17 cellular contexts compared by ENCODE assay signal in genomic region chr2:20108655-20109396, GRCh38. TPM values are rescaled to one million over a fixed set of nuclear protein-coding genes. Genes with fewer than 3 reads are reported as not detected.
DNase-seq lines count a peak whose midpoint lies in the region; ATAC-seq, FAIRE-seq and TF ChIP-seq lines count a peak whose summit lies in the region.
"Had no signal": no experiment of that assay in that cellular context is flagged by ENCODE, and none has a peak within 500 bp of the region (broad histone marks: within the 10 kb centered on the region; RNA-seq: fewer than 3 reads in every experiment).

No MANE protein-coding gene starts in this region.

- no peaks in the 10 kb centered on the region for H3K36me3 ChIP-seq in adipocyte (ENCODE audit: control insufficient read depth, insufficient read depth, low read length, severe bottlenecking)
- H3K36me3 ChIP-seq: esophagus muscularis mucosa, spleen had no signal

- H3K9me3 ChIP-seq in A549 (0 out of 3 replicates have a peak, but pooled peaks cover 3% of the 10 kb centered on the region), adipocyte (ENCODE audit: control insufficient read depth, low read length) (peaks cover 6% of the 10 kb centered on the region)

- FAIRE-seq in A549 (lab: Jason Lieb, UNC): no peak
- FAIRE-seq: colon had no signal

- TF ChIP-seq CTCF in A549 (IDR thresholded peaks at IDR 0.05): no peak

- 36% methylated on average over 5 of the region's 5 CpGs for WGBS in A549 (ENCODE audit: missing lambda C conversion rate)

- H3K27ac ChIP-seq in A549: peak overlapping the region; percentile 57 to 79
- H3K27ac ChIP-seq: esophagus muscularis mucosa, spleen had no signal

- no peak for TF ChIP-seq EP300 in A549 (IDR thresholded peaks at IDR 0.05)

- no peak overlapping the region for H3K4me3 ChIP-seq in A549
- no peak overlapping the region for H3K4me3 ChIP-seq in adipocyte (ENCODE audit: low read length)
- H3K4me3 ChIP-seq: esophagus muscularis mucosa, spleen had no signal

- H3K4me2 ChIP-seq in A549: peak overlapping the region; percentile 64

- no peak overlapping the region for H3K9ac ChIP-seq in adipocyte (ENCODE audit: low read length)

- H3K4me3 Mint-ChIP-seq in stimulated activated naive B cell treated with anti-CD40 and anti-IgM and Interleukin-4, amounts not matched to agents 10 μg/mL and 1 μg/mL and 100 μg/mL, for 72 hours: no peak overlapping the region
- H3K4me3 Mint-ChIP-seq: activated naive CD8-positive, alpha-beta T cell treated with anti-CD3 and anti-CD28 coated beads for 36 hours; mesothelial cell of epicardium had no signal

- TF ChIP-seq RAD21 in A549 (conservative IDR thresholded peaks at IDR 0.05 in 1 of 2, IDR thresholded peaks at IDR 0.05 in 1 of 2): no peak

- H3K27me3 Mint-ChIP-seq in stimulated activated naive B cell treated with anti-CD40 and anti-IgM and Interleukin-4, amounts not matched to agents 10 μg/mL and 1 μg/mL and 100 μg/mL, for 72 hours: peaks cover 30 to 45% of the 10 kb centered on the region in 2 donors

- peaks cover 0 to 2% of the 10 kb centered on the region in 2 donors for H3K36me3 Mint-ChIP-seq in stimulated activated naive B cell treated with anti-CD40 and anti-IgM and Interleukin-4, amounts not matched to agents 10 μg/mL and 1 μg/mL and 100 μg/mL, for 72 hours
- H3K36me3 Mint-ChIP-seq: activated naive CD8-positive, alpha-beta T cell treated with anti-CD3 and anti-CD28 coated beads for 36 hours; mesothelial cell of epicardium had no signal

- H3K27me3 ChIP-seq in adipocyte (replicated peaks; ENCODE audit: control insufficient read depth, insufficient read depth, low read length): peaks cover 6% of the 10 kb centered on the region

- CTCF ChIA-PET in A549 (lab: Yijun Ruan, JAX): interaction anchor here (0.6 to 12.6 kb wide), 15 partner anchors 10 to 218 kb away, joined by 3 to 149 read pairs (median 4); partner anchors contain the start of gene SDC1

- DNase-seq in A549 (ENCODE audit: low read depth in 1 of 2, low spot score in 1 of 2) (peak in 1 of 2 experiments; percentile 57), HT-29 (ENCODE audit: low spot score) (peak; percentile 38), adipocyte (ENCODE audit: low read depth) (peak; percentile 12), kidney tubule cell (ENCODE audit: low spot score) (peak; percentile 52), NCI-H2196 (lab: John Stamatoyannopoulos, UW; ENCODE audit: unreplicated experiment) (no peak)
- no peak for DNase-seq in stimulated activated naive B cell treated with anti-CD40 and anti-IgM and Interleukin-4, amounts not matched to agents 10 μg/mL and 1 μg/mL and 100 μg/mL, for 72 hours
- DNase-seq: activated naive CD8-positive, alpha-beta T cell treated with anti-CD3 and anti-CD28 coated beads for 36 hours; NCI-H1092 treated with DMSO at 0.1 percent for 48 hours; NCI-H2227 treated with DMSO at 0.1 percent for 48 hours; spleen; T-helper 1 cell had no signal

- no peak overlapping the region for H3K27ac Mint-ChIP-seq in stimulated activated naive B cell treated with anti-CD40 and anti-IgM and Interleukin-4, amounts not matched to agents 10 μg/mL and 1 μg/mL and 100 μg/mL, for 72 hours
- H3K27ac Mint-ChIP-seq: activated naive CD8-positive, alpha-beta T cell treated with anti-CD3 and anti-CD28 coated beads for 36 hours had no signal

- ATAC-seq in A549 (peak; percentile 57 to 70), GM21786 (IDR thresholded peaks at IDR 0.05; ENCODE audit: unreplicated experiment) (no peak), GM18505 (IDR thresholded peaks at IDR 0.05; ENCODE audit: unreplicated experiment) (no peak)
- no peak for ATAC-seq in stimulated activated naive B cell treated with anti-CD40 and anti-IgM and Interleukin-4, amounts not matched to agents 10 μg/mL and 1 μg/mL and 100 μg/mL, for 72 hours (replicated peaks)
- ATAC-seq: HCT116 had no signal

- no peak for TF ChIP-seq POLR2A in A549 (IDR thresholded peaks at IDR 0.05; ENCODE audit: low read length)
- TF ChIP-seq POLR2A in GM18505 (IDR thresholded peaks at IDR 0.05; ENCODE audit: borderline replicate concordance, extremely low read depth, insufficient read depth, insufficient read length): no peak

- peaks cover 0 to 5% of the 10 kb centered on the region in 2 donors for H3K4me1 Mint-ChIP-seq in stimulated activated naive B cell treated with anti-CD40 and anti-IgM and Interleukin-4, amounts not matched to agents 10 μg/mL and 1 μg/mL and 100 μg/mL, for 72 hours

- peaks cover 32% of the 10 kb centered on the region for H3K4me1 ChIP-seq in A549
- H3K4me1 ChIP-seq in adipocyte (ENCODE audit: control insufficient read depth, insufficient read depth, low read length): peaks cover 2% of the 10 kb centered on the region

- POLR2A ChIA-PET in A549 (lab: Yijun Ruan, JAX): interaction anchor here (0.7 to 0.9 kb wide), 3 partner anchors 56 to 115 kb away, joined by 3 to 9 read pairs (median 3); no protein-coding TSS in a partner anchor

- H3K9me3 Mint-ChIP-seq in stimulated activated naive B cell treated with anti-CD40 and anti-IgM and Interleukin-4, amounts not matched to agents 10 μg/mL and 1 μg/mL and 100 μg/mL, for 72 hours: peaks cover 0 to 3% of the 10 kb centered on the region in 2 donors
- H3K9me3 Mint-ChIP-seq: activated naive CD8-positive, alpha-beta T cell treated with anti-CD3 and anti-CD28 coated beads for 36 hours had no signal

TF ChIP-seq in A549, 52 proteins besides CTCF, POLR2A, EP300 and RAD21 (continues in another document):
- TF ChIP-seq TP53 (CRISPR knock-in tag; IDR thresholded peaks at IDR 0.05) (no peak), JUNB (IDR thresholded peaks at IDR 0.05) (no peak), POLR2AphosphoS2 (conservative IDR thresholded peaks at IDR 0.05; ENCODE audit: low read length) (no peak), MAX (IDR thresholded peaks at IDR 0.05) (no peak; the same call in 1 of the 2 replicates), SREBF2 (IDR thresholded peaks at IDR 0.05) (no peak), NPAS2 (CRISPR knock-in tag; IDR thresholded peaks at IDR 0.05; ENCODE audit: borderline replicate concordance) (no peak), HOXB13 (CRISPR knock-in tag; IDR thresholded peaks at IDR 0.05; ENCODE audit: low read depth) (no peak), ZC3H11A (IDR thresholded peaks at IDR 0.05) (no peak), PHF8 (IDR thresholded peaks at IDR 0.05; ENCODE audit: borderline replicate concordance, low read depth) (no peak), RCOR1 (IDR thresholded peaks at IDR 0.05; ENCODE audit: low read depth, low read length) (no peak), TFCP2L1 (CRISPR knock-in tag; IDR thresholded peaks at IDR 0.05) (no peak), PBX3 (IDR thresholded peaks at IDR 0.05) (no peak), HMGXB4 (CRISPR knock-in tag; IDR thresholded peaks at IDR 0.05; ENCODE audit: borderline replicate concordance) (no peak)

RNA-seq across cellular contexts. Expression of gene LAPTM4A, which starts 57.4 kb away (rescaled TPM):
- polyA plus RNA-seq in A549 (2011; rRNA removed) (509 and 655 TPM in 2 replicates), A549 (2017; fragmentation: RNase III; extraction: RNeasy Plus Mini Kit Qiagen cat#74134 plus additional on column Dnase treatment) (225 to 284 TPM (median 275 TPM) in 3 replicates)
- 170 and 174 TPM in 2 replicates for polyA plus RNA-seq in A549 (2012; cell fraction: cytosol; rRNA removed)
- polyA plus RNA-seq in A549 (2012; cell fraction: nucleus; rRNA removed): 95.3 and 126 TPM in 2 replicates
- 110 and 132 TPM in 2 replicates for polyA minus RNA-seq in A549 (2011; rRNA and poly(A)+ RNA removed)
- 22.7 and 26.8 TPM in 2 replicates for total RNA-seq in HT-29 (2014; rRNA removed; shearing (Covaris generic))

Comparison
In these comparisons a context has a peak if more than half of its experiments do, and no peak if none do; other contexts are left out.
1. ATAC-seq: peak in A549 (2 of 2); none in GM21786 (single experiment), GM18505 (single experiment) and stimulated activated naive B cell treated with anti-CD40 and anti-IgM and Interleukin-4, amounts not matched to agents 10 μg/mL and 1 μg/mL and 100 μg/mL, for 72 hours (0 of 2).
2. DNase-seq: peak in HT-29 (single experiment), adipocyte (single experiment) and kidney tubule cell (single experiment); none in NCI-H2196 (single experiment) and stimulated activated naive B cell treated with anti-CD40 and anti-IgM and Interleukin-4, amounts not matched to agents 10 μg/mL and 1 μg/mL and 100 μg/mL, for 72 hours (single experiment).